1 cellular context compared by ENCODE assay signal in the genomic region with DNA sequence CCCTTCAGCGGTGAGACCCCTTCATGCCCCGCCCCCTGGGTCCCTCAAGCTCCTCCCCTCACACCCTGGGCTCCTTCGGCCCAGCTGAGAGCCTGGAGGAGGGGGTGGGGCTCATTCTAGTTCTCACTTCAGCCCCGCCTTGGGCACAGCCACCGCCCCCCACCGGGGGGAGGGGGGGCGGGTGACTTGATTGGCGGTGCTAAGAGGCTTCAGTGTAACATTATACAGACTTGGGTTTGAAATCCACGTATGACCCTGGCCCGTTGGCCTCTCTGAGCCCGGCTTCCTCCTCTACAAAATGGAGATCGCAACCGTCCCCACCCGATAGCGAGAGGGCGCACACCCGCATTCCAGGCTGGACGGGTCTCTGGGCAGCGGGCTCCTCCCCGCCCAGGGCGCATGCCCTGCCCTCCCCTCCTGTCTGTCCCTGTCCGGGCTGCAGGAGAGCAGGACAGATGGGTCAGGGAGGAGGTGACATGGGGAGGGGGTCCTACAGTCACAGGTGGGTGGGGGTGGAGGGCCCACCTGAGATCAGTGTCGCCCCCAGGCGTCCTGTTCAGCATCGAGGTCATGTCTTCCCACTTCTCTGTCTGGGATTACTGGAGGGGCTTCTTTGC.
A peak's percentile ranks its signal among the peaks of the same experiment; 100 is the strongest.
TF ChIP-seq lines count a peak whose summit lies in the region.

No MANE protein-coding gene starts in this region.

TF ChIP-seq in K562, 482 proteins besides CTCF, POLR2A, EP300 and RAD21 (continued from another document):
- TF ChIP-seq, protein P1, sequence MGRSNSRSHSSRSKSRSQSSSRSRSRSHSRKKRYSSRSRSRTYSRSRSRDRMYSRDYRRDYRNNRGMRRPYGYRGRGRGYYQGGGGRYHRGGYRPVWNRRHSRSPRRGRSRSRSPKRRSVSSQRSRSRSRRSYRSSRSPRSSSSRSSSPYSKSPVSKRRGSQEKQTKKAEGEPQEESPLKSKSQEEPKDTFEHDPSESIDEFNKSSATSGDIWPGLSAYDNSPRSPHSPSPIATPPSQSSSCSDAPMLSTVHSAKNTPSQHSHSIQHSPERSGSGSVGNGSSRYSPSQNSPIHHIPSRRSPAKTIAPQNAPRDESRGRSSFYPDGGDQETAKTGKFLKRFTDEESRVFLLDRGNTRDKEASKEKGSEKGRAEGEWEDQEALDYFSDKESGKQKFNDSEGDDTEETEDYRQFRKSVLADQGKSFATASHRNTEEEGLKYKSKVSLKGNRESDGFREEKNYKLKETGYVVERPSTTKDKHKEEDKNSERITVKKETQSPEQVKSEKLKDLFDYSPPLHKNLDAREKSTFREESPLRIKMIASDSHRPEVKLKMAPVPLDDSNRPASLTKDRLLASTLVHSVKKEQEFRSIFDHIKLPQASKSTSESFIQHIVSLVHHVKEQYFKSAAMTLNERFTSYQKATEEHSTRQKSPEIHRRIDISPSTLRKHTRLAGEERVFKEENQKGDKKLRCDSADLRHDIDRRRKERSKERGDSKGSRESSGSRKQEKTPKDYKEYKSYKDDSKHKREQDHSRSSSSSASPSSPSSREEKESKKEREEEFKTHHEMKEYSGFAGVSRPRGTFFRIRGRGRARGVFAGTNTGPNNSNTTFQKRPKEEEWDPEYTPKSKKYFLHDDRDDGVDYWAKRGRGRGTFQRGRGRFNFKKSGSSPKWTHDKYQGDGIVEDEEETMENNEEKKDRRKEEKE (IDR thresholded peaks at IDR 0.05; ENCODE audit: borderline replicate concordance in 1 of 2, control insufficient read depth in 1 of 2, low read depth in 2 of 2, low read length in 1 of 2), result no peak
- TF ChIP-seq HNRNPUL1 (IDR thresholded peaks at IDR 0.05; ENCODE audit: low read length) (no peak), YY1 (IDR thresholded peaks at IDR 0.05; ENCODE audit: borderline replicate concordance in 1 of 3, control insufficient read depth in 1 of 3, extremely low read depth in 1 of 3, insufficient read depth in 3 of 3, insufficient read length in 1 of 3, insufficient replicate concordance in 2 of 3, low read depth in 1 of 3, low read length in 2 of 3) (peak in 2 of 3 experiments; percentile 71 to 84), FOSL1 (tag; conservative IDR thresholded peaks at IDR 0.05) (no peak), ZNF174 (CRISPR knock-in tag; IDR thresholded peaks at IDR 0.05) (no peak), CBX1 (IDR thresholded peaks at IDR 0.05; ENCODE audit: low read depth) (no peak)
- TF ChIP-seq, protein P2, sequence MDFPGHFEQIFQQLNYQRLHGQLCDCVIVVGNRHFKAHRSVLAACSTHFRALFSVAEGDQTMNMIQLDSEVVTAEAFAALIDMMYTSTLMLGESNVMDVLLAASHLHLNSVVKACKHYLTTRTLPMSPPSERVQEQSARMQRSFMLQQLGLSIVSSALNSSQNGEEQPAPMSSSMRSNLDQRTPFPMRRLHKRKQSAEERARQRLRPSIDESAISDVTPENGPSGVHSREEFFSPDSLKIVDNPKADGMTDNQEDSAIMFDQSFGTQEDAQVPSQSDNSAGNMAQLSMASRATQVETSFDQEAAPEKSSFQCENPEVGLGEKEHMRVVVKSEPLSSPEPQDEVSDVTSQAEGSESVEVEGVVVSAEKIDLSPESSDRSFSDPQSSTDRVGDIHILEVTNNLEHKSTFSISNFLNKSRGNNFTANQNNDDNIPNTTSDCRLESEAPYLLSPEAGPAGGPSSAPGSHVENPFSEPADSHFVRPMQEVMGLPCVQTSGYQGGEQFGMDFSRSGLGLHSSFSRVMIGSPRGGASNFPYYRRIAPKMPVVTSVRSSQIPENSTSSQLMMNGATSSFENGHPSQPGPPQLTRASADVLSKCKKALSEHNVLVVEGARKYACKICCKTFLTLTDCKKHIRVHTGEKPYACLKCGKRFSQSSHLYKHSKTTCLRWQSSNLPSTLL (IDR thresholded peaks at IDR 0.05), result no peak
- TF ChIP-seq, protein P3, sequence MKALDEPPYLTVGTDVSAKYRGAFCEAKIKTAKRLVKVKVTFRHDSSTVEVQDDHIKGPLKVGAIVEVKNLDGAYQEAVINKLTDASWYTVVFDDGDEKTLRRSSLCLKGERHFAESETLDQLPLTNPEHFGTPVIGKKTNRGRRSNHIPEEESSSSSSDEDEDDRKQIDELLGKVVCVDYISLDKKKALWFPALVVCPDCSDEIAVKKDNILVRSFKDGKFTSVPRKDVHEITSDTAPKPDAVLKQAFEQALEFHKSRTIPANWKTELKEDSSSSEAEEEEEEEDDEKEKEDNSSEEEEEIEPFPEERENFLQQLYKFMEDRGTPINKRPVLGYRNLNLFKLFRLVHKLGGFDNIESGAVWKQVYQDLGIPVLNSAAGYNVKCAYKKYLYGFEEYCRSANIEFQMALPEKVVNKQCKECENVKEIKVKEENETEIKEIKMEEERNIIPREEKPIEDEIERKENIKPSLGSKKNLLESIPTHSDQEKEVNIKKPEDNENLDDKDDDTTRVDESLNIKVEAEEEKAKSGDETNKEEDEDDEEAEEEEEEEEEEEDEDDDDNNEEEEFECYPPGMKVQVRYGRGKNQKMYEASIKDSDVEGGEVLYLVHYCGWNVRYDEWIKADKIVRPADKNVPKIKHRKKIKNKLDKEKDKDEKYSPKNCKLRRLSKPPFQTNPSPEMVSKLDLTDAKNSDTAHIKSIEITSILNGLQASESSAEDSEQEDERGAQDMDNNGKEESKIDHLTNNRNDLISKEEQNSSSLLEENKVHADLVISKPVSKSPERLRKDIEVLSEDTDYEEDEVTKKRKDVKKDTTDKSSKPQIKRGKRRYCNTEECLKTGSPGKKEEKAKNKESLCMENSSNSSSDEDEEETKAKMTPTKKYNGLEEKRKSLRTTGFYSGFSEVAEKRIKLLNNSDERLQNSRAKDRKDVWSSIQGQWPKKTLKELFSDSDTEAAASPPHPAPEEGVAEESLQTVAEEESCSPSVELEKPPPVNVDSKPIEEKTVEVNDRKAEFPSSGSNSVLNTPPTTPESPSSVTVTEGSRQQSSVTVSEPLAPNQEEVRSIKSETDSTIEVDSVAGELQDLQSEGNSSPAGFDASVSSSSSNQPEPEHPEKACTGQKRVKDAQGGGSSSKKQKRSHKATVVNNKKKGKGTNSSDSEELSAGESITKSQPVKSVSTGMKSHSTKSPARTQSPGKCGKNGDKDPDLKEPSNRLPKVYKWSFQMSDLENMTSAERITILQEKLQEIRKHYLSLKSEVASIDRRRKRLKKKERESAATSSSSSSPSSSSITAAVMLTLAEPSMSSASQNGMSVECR (CRISPR knock-in tag; IDR thresholded peaks at IDR 0.05), result peak; percentile 48; the same call in 1 of the 2 replicates
